7 cellular contexts compared by ENCODE assay signal in the genomic region with DNA sequence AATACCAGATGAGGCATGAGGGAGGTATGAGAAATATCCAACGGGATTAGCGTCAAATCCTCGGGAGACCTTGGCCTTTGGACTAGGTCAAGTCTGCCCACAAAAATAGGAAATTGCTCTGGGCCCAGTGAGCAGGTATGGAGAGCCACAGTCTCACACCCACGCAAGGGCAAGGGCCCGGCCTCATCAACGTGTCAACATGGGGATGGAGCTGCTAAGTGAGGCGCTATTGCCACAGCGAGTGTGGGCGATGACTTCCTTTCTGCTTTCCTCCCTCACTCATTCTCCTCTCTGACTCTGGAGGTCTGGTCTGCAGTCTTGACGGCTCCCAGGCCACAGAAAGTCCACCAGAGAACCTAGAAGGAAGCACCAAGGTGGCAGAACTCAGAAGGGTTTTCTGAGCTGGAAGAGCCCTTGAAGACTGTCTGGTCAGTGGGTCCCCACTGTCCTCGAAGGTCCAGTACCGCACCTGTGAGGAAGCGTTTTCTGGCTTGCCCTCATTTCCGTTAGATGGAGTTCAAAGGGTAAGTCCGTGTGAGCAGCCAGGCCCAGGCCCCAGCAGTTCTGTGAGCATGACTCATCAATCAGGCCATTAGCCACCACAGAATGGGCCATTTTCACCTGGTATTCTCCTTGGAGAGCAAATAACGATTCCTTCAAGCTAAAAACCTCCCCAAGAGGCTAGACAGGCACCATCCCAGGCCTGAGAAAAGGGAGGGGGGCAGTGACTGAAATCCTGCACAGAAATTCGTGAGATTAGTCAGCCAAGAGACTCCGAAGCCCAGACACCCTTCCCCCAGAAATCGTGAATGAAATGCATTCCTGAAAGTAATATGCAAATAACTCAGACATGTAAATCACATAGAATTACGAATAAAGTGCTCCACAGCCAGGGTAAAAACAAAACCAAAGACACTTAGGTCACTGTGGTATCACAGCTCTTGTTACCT.
DNase-seq lines count a peak whose midpoint lies in the region; ATAC-seq and TF ChIP-seq lines count a peak whose summit lies in the region.

No MANE protein-coding gene starts in this region.

- H3K4me1 Mint-ChIP-seq in nephron progenitor cell: peaks cover 64% of the 10 kb centered on the region

- intact Hi-C loops in breast epithelium (cut with DNase I; ENCODE audit: low total_unique reads): no loop called here

- H3K9me3 ChIP-seq in NT2/D1 (ENCODE audit: insufficient read depth, low read length) (no peaks in the 10 kb centered on the region), breast epithelium (no peaks in the 10 kb centered on the region), WERI-Rb-1 (ENCODE audit: severe bottlenecking) (no peaks in the 10 kb centered on the region)

- ATAC-seq in GM18868 (IDR thresholded peaks at IDR 0.05; ENCODE audit: unreplicated experiment) (peak; percentile 74), HG02610 (IDR thresholded peaks at IDR 0.05; ENCODE audit: unreplicated experiment) (peak; percentile 87)

- DNase-seq in NT2/D1 (ENCODE audit: low read depth, low spot score): no peak
- DNase-seq in breast epithelium (ENCODE audit: low spot score in 2 of 2): peak in 1 of 2 donors; percentile 69
- DNase-seq in nephron progenitor cell: no peak
- DNase-seq in NCI-H2227 treated with DMSO at 0.1 percent for 48 hours (lab: John Stamatoyannopoulos, UW): no peak
- no peak for DNase-seq in WERI-Rb-1

- TF ChIP-seq CTCF in breast epithelium (IDR thresholded peaks at IDR 0.05): no peak
- no peak for TF ChIP-seq CTCF in nephron progenitor cell (IDR thresholded peaks at IDR 0.05)
- no peak for TF ChIP-seq CTCF in WERI-Rb-1 (IDR thresholded peaks at IDR 0.05; ENCODE audit: low read depth, low read length)

- H3K9ac ChIP-seq in NT2/D1 (ENCODE audit: insufficient read length, low read depth): peak overlapping the region; percentile 24

- no peak overlapping the region for H3K4me3 ChIP-seq in NT2/D1 (ENCODE audit: insufficient read length, low read depth)
- H3K4me3 ChIP-seq in breast epithelium: no peak overlapping the region
- no peak overlapping the region for H3K4me3 ChIP-seq in WERI-Rb-1 (ENCODE audit: low read depth, low read length)

- H3K4me3 Mint-ChIP-seq in nephron progenitor cell: no peak overlapping the region

- H3K36me3 ChIP-seq in NT2/D1 (ENCODE audit: insufficient read depth, insufficient read length, low read length) (peaks cover 16% of the 10 kb centered on the region), breast epithelium (no peaks in the 10 kb centered on the region), WERI-Rb-1 (no peaks in the 10 kb centered on the region)

- no peaks in the 10 kb centered on the region for H3K27me3 Mint-ChIP-seq in nephron progenitor cell (ENCODE audit: low read depth, poor library complexity)

- TF ChIP-seq POLR2A in breast epithelium (IDR thresholded peaks at IDR 0.05): no peak

- peak overlapping the region; percentile 90 to 92 for H3K27ac ChIP-seq in breast epithelium
- H3K27ac ChIP-seq in WERI-Rb-1: no peak overlapping the region

- H3K27me3 ChIP-seq in NT2/D1 (ENCODE audit: insufficient read depth, insufficient read length): no peaks in the 10 kb centered on the region
- no peaks in the 10 kb centered on the region for H3K27me3 ChIP-seq in breast epithelium
- no peaks in the 10 kb centered on the region for H3K27me3 ChIP-seq in WERI-Rb-1 (ENCODE audit: insufficient read depth, low read depth, severe bottlenecking)

- peaks cover 28% of the 10 kb centered on the region for H3K4me1 ChIP-seq in NT2/D1 (ENCODE audit: insufficient read depth, insufficient read length)
- H3K4me1 ChIP-seq in breast epithelium: peaks cover 4 to 38% of the 10 kb centered on the region in 2 donors

- peak overlapping the region; percentile 86 for H3K27ac Mint-ChIP-seq in nephron progenitor cell

- no peaks in the 10 kb centered on the region for H3K9me3 Mint-ChIP-seq in nephron progenitor cell

- H3K36me3 Mint-ChIP-seq in nephron progenitor cell (ENCODE audit: low read depth): no peaks in the 10 kb centered on the region
